15 cellular contexts compared by ENCODE assay signal in genomic region chr9:14308751-14309140, GRCh38. TPM values are rescaled to one million over a fixed set of nuclear protein-coding genes. Genes with fewer than 3 reads are reported as not detected.
DNase-seq lines count a peak whose midpoint lies in the region; ATAC-seq, FAIRE-seq and TF ChIP-seq lines count a peak whose summit lies in the region.
"Had no signal": no experiment of that assay in that cellular context is flagged by ENCODE, and none has a peak within 500 bp of the region (broad histone marks: within the 10 kb centered on the region; RNA-seq: fewer than 3 reads in every experiment).

No MANE protein-coding gene starts in this region.

- no peaks in the 10 kb centered on the region for H3K27me3 ChIP-seq in PC-3 (ENCODE audit: low read length)
- H3K27me3 ChIP-seq in keratinocyte (ENCODE audit: control insufficient read depth, extremely low read depth, insufficient read depth, low read length): no peaks in the 10 kb centered on the region
- no peaks in the 10 kb centered on the region for H3K27me3 ChIP-seq in skeletal muscle tissue (ENCODE audit: control insufficient read depth in 3 of 3, insufficient read depth in 3 of 3, low read length in 3 of 3)

- TF ChIP-seq CTCF in PC-3 (conservative IDR thresholded peaks at IDR 0.05; ENCODE audit: low read depth, low read length): no peak
- TF ChIP-seq CTCF in brain (conservative IDR thresholded peaks at IDR 0.05): no peak
- no peak for TF ChIP-seq CTCF in keratinocyte (optimal IDR thresholded peaks at IDR 0.05 in 1 of 3, IDR thresholded peaks at IDR 0.05 in 1 of 3, conservative IDR thresholded peaks at IDR 0.05 in 1 of 3; ENCODE audit: extremely low read depth in 1 of 3, insufficient read depth in 2 of 3, low read length in 3 of 3)
- no peak for TF ChIP-seq CTCF in RWPE1 (conservative IDR thresholded peaks at IDR 0.05; ENCODE audit: low read depth)

- H3K4me3 ChIP-seq in PC-3 (ENCODE audit: low read length) (peak overlapping the region; percentile 93; the same call in 1 of the 2 replicates), keratinocyte (ENCODE audit: control insufficient read depth in 2 of 3, extremely low read depth in 1 of 3, insufficient read depth in 2 of 3, low read depth in 1 of 3, low read length in 3 of 3) (peak overlapping the region; percentile 16 to 86 (median 66)), skeletal muscle tissue (ENCODE audit: low read length in 3 of 3) (peak overlapping the region; percentile 41 to 86 (median 65))

- H3K27me3 Mint-ChIP-seq in brain: peaks cover 15% of the 10 kb centered on the region

- H3K4me1 ChIP-seq in PC-3 (ENCODE audit: insufficient read depth, low read length) (peaks cover 20% of the 10 kb centered on the region), keratinocyte (ENCODE audit: control insufficient read depth, extremely low read depth, insufficient read depth, low read length) (peaks cover 28% of the 10 kb centered on the region), skeletal muscle tissue (ENCODE audit: control insufficient read depth in 3 of 3, insufficient read depth in 3 of 3, low read length in 3 of 3) (peaks cover 19 to 41% (median 35%) of the 10 kb centered on the region in 3 donors)

- dilution Hi-C loops in keratinocyte (cut with MboI; ENCODE audit: extremely low pct_ligation_motif_present, low sequenced_read_pairs): no loop called here

- H3K9ac ChIP-seq in PC-3 (ENCODE audit: low read length) (no peak overlapping the region), keratinocyte (ENCODE audit: control insufficient read depth, extremely low read depth, insufficient read depth, low read length) (peak overlapping the region; percentile 75), skeletal muscle tissue (ENCODE audit: low read depth in 1 of 3, low read length in 3 of 3) (peak overlapping the region; percentile 55 to 73 (median 57))

- H3K36me3 Mint-ChIP-seq in brain: peaks cover 37% of the 10 kb centered on the region

- H3K27ac Mint-ChIP-seq in brain: peak overlapping the region in 4 of 5 experiments; percentile 91 to 100 (median 96)
- H3K27ac Mint-ChIP-seq: activated CD4-positive, alpha-beta memory T cell treated with anti-CD3 and anti-CD28 coated beads for 36 hours; CD4-positive, alpha-beta T cell; stimulated activated naive B cell treated with anti-CD40 and anti-IgM and Interleukin-4, amounts not matched to agents 10 μg/mL and 1 μg/mL and 100 μg/mL, for 72 hours had no signal

- peak overlapping the region; percentile 70 to 97 (median 94) for H3K4me3 Mint-ChIP-seq in brain
- H3K4me3 Mint-ChIP-seq: activated CD4-positive, alpha-beta memory T cell treated with anti-CD3 and anti-CD28 coated beads for 36 hours; CD4-positive, alpha-beta T cell; stimulated activated naive B cell treated with anti-CD40 and anti-IgM and Interleukin-4, amounts not matched to agents 10 μg/mL and 1 μg/mL and 100 μg/mL, for 72 hours had no signal

- H3K9me3 ChIP-seq in PC-3 (ENCODE audit: low read length): no peaks in the 10 kb centered on the region
- H3K9me3 ChIP-seq in keratinocyte (ENCODE audit: control insufficient read depth, low read depth, low read length): no peaks in the 10 kb centered on the region
- no peaks in the 10 kb centered on the region for H3K9me3 ChIP-seq in skeletal muscle tissue (ENCODE audit: control insufficient read depth in 3 of 3, low read length in 3 of 3)

- ATAC-seq in PC-3: no peak
- no peak for ATAC-seq in GM21723 (IDR thresholded peaks at IDR 0.05; ENCODE audit: unreplicated experiment)
- ATAC-seq: stimulated activated naive B cell treated with anti-CD40 and anti-IgM and Interleukin-4, amounts not matched to agents 10 μg/mL and 1 μg/mL and 100 μg/mL, for 72 hours had no signal

- no peak overlapping the region for H2AFZ ChIP-seq in PC-3 (ENCODE audit: low read length)
- H2AFZ ChIP-seq in keratinocyte (ENCODE audit: control insufficient read depth, low read length): no peak overlapping the region

- H3K4me1 Mint-ChIP-seq in brain: peaks cover 64% of the 10 kb centered on the region

- intact Hi-C loops in PC-3 (cut with micrococcal nuclease): no loop called here

- no TSS peak for BruUV-seq in PC-3 (replicated peaks; lab: Mats Ljungman, UMichigan)

- H3K36me3 ChIP-seq in PC-3 (ENCODE audit: low read depth, low read length) (peaks cover 28% of the 10 kb centered on the region), keratinocyte (ENCODE audit: control insufficient read depth in 2 of 2, extremely low read depth in 1 of 2, insufficient read depth in 2 of 2, low read length in 2 of 2) (peaks cover 0 to 12% of the 10 kb centered on the region in 2 experiments), skeletal muscle tissue (ENCODE audit: control insufficient read depth in 3 of 3, insufficient read depth in 3 of 3, low read length in 3 of 3) (peaks cover 0 to 6% (median 3%) of the 10 kb centered on the region in 3 donors)

- FAIRE-seq in keratinocyte (lab: Jason Lieb, UNC): peak; percentile 44
- FAIRE-seq: colon had no signal

- H3K9me3 Mint-ChIP-seq in brain: peaks cover 0 to 4% (median 0%) of the 10 kb centered on the region in 5 experiments
- H3K9me3 Mint-ChIP-seq: activated CD4-positive, alpha-beta memory T cell treated with anti-CD3 and anti-CD28 coated beads for 36 hours; CD4-positive, alpha-beta T cell had no signal

- H3K4me2 ChIP-seq in PC-3 (ENCODE audit: low read length): peak overlapping the region; percentile 92
- peak overlapping the region; percentile 96 for H3K4me2 ChIP-seq in keratinocyte (ENCODE audit: control insufficient read depth, extremely low read depth, insufficient read depth, low read depth, low read length)

- H4K20me1 ChIP-seq in PC-3 (ENCODE audit: low read length) (peaks cover 24% of the 10 kb centered on the region), keratinocyte (ENCODE audit: control insufficient read depth, extremely low read depth, insufficient read depth, low read length) (no peaks in the 10 kb centered on the region)

- POLR2A ChIA-PET in PC-3 (lab: Charles Lee; ENCODE audit: unreplicated experiment) (no interaction called here), RWPE1 (lab: Yijun Ruan, JAX; ENCODE audit: low non-redundant PET) (no interaction called here)

- no peaks in the 10 kb centered on the region for H3K9me1 ChIP-seq in keratinocyte (ENCODE audit: control insufficient read depth, extremely low read depth, insufficient read depth, low read length)

- H3K79me2 ChIP-seq in PC-3 (ENCODE audit: low read length) (peaks cover 95% of the 10 kb centered on the region), keratinocyte (ENCODE audit: control insufficient read depth, insufficient read depth, low read length) (peaks cover 91% of the 10 kb centered on the region)

- H3K27ac ChIP-seq in PC-3 (ENCODE audit: low read length) (no peak overlapping the region), keratinocyte (ENCODE audit: control insufficient read depth, insufficient read depth, low read length) (peak overlapping the region; percentile 83), skeletal muscle tissue (ENCODE audit: low read depth, low read length) (peak overlapping the region; percentile 57), RWPE1 (no peak overlapping the region)

- no peaks in the 10 kb centered on the region for H3K9me2 ChIP-seq in PC-3 (replicated peaks; ENCODE audit: low read length)

- DNase-seq in PC-3 (no peak), keratinocyte (ENCODE audit: low read depth, low spot score) (no peak), DMS114 treated with DMSO at 0.1 percent for 48 hours (lab: John Stamatoyannopoulos, UW; ENCODE audit: unreplicated experiment) (no peak), RWPE1 (ENCODE audit: low spot score) (no peak)
- DNase-seq: activated CD4-positive, alpha-beta memory T cell treated with anti-CD3 and anti-CD28 coated beads for 36 hours; activated gamma-delta T cell treated with Interleukin-2 at 50 U/mL for 16 hours; CD4-positive, alpha-beta T cell; NCI-H2171; stimulated activated CD4-positive, alpha-beta T cell treated with anti-CD3 and anti-CD28 coated beads, Interleukin-2, amount 100 ng/mL, for 48 hours; stimulated activated naive B cell treated with anti-CD40 and anti-IgM and Interleukin-4, amounts not matched to agents 10 μg/mL and 1 μg/mL and 100 μg/mL, for 72 hours had no signal

- no peaks in the 10 kb centered on the region for H3F3A ChIP-seq in PC-3 (ENCODE audit: low read length, unreplicated experiment)

- CTCF ChIA-PET in PC-3 (lab: Charles Lee): no interaction called here
- CTCF ChIA-PET in RWPE1 (lab: Yijun Ruan, JAX): interaction anchor here (0.6 to 0.7 kb wide), 2 partner anchors 308 to 1275 kb away, joined by 3 to 4 read pairs; no protein-coding TSS in a partner anchor

RNA-seq across cellular contexts. Expression of gene NFIB, which starts 5.2 kb away (rescaled TPM):
- total RNA-seq in PC-3 (2014; rRNA removed): 18.6 and 25.3 TPM in 2 replicates
- 49.5 TPM for polyA plus RNA-seq in brain (ENCODE audit: insufficient read depth, low read depth, low replicate concordance)
- polyA plus RNA-seq in keratinocyte: 3.6 to 23.1 TPM (median 8.9 TPM) in 3 replicates
- polyA plus RNA-seq in keratinocyte (2011; ENCODE audit: low read depth): 12.3 TPM
- polyA plus RNA-seq in keratinocyte (2011; cell fraction: cytosol; rRNA removed): 7.3 and 10.7 TPM in 2 replicates
- polyA plus RNA-seq in keratinocyte (2011; cell fraction: nucleus; rRNA removed): 25.9 and 27.8 TPM in 2 replicates
- polyA plus RNA-seq in keratinocyte (2012; ENCODE audit: low replicate concordance): 9.5 and 16.1 TPM in 2 replicates
- 18.4 to 56.7 TPM (median 39.1 TPM) in 3 replicates for polyA minus RNA-seq in keratinocyte
- polyA minus RNA-seq in keratinocyte (2011; cell fraction: cytosol; rRNA and poly(A)+ RNA removed): 9.4 TPM
- polyA minus RNA-seq in keratinocyte (2011; cell fraction: nucleus; rRNA and poly(A)+ RNA removed): 19.2 and 58.1 TPM in 2 replicates
- total RNA-seq in skeletal muscle tissue: 95.0 TPM
- total RNA-seq: activated CD4-positive, alpha-beta memory T cell treated with anti-CD3 and anti-CD28 coated beads for 36 hours; CD4-positive, alpha-beta T cell; T-helper 2 cell treated with Interferon-gamma antibody and Interleukin-4, amounts not matched to agents 100 ng/mL and 5 ng/mL, for 36 hours had no signal

Comparison
In these comparisons a context has a peak if more than half of its experiments do, and no peak if none do; other contexts are left out.
1. H3K27ac ChIP-seq: peak in keratinocyte (single experiment) and skeletal muscle tissue (single experiment); none in PC-3 (single experiment) and RWPE1 (single experiment).
2. Peak in every context shown above with its lines, with median percentiles within 50 percentile points of each other: H3K4me3 ChIP-seq.